23 cellular contexts compared by ENCODE assay signal in the genomic region with DNA sequence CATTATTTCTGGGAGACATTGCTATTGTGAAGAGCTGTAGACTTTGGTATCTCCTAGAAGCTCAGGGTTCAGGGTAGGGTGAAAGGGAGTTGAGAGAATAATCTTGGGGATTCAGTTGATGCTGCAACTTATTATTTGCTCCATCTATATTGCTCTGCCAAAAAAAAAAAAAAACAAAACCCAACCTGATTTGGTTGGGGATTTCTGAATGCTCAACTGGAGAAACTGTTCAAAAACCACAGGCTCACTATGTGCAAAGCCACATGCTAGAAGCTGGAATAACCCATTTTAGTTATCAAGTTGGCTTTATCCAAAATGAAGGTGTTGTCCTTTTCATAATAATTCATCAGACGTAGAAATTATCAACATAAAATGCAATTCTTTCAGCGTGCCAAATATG.
"Had no signal": no experiment of that assay in that cellular context is flagged by ENCODE, and none has a peak within 500 bp of the region (broad histone marks: within the 10 kb centered on the region; RNA-seq: fewer than 3 reads in every experiment).

No MANE protein-coding gene starts in this region.

- H3K9me3 Mint-ChIP-seq: effector memory CD8-positive, alpha-beta T cell had no signal

- H3K36me3 ChIP-seq: colonic mucosa, esophagus squamous epithelium, gastrocnemius medialis, heart right ventricle, left lung, lower lobe of right lung had no signal

- H3K27me3 ChIP-seq: colonic mucosa, esophagus squamous epithelium, gastrocnemius medialis, heart right ventricle, left lung had no signal

- H3K27me3 Mint-ChIP-seq: dendritic cell treated with granulocyte-macrophage colony-stimulating factor and Interleukin-4, amounts not matched to agents 40 ng/mL and 50 ng/mL, for 4 days; naive B cell had no signal

- H3K4me1 Mint-ChIP-seq: endodermal cell, naive B cell had no signal

- H3K36me3 Mint-ChIP-seq: naive B cell had no signal

- ATAC-seq: effector memory CD8-positive, alpha-beta T cell; gastrocnemius medialis; left cardiac atrium; left lung; lower lobe of right lung; mucosa of descending colon had no signal

- H3K9me3 ChIP-seq: colonic mucosa, gastrocnemius medialis had no signal

- H3K4me3 ChIP-seq: colonic mucosa, esophagus squamous epithelium, gastrocnemius medialis, heart right ventricle, left lung, lower lobe of right lung, mucosa of descending colon had no signal

- FAIRE-seq: endometrium, islet of Langerhans, keratinocyte had no signal

- H3K27ac Mint-ChIP-seq: dendritic cell treated with granulocyte-macrophage colony-stimulating factor and Interleukin-4, amounts not matched to agents 40 ng/mL and 50 ng/mL, for 4 days; effector memory CD8-positive, alpha-beta T cell; endodermal cell; mesothelial cell of epicardium; naive B cell had no signal

- DNase-seq: colonic mucosa; cortex of kidney; effector CD8-positive, alpha-beta T cell; effector memory CD8-positive, alpha-beta T cell; endodermal cell; esophagus squamous epithelium; gastrocnemius medialis; glutamatergic neuron; head of caudate nucleus; heart right ventricle; hippocampal formation; left cardiac atrium; left lung; left ventricle myocardium superior; lower lobe of right lung; mucosa of descending colon; naive B cell had no signal

- H3K4me3 Mint-ChIP-seq: dendritic cell treated with granulocyte-macrophage colony-stimulating factor and Interleukin-4, amounts not matched to agents 40 ng/mL and 50 ng/mL, for 4 days; effector memory CD8-positive, alpha-beta T cell; endodermal cell; mesothelial cell of epicardium; naive B cell had no signal

- H3K4me1 ChIP-seq: colonic mucosa, esophagus squamous epithelium, gastrocnemius medialis, left lung, lower lobe of right lung had no signal

- H3K27ac ChIP-seq: colonic mucosa, epithelial cell of prostate, esophagus squamous epithelium, gastrocnemius medialis, left lung, lower lobe of right lung had no signal
